ENCODE assay signal across 8 cellular contexts in genomic region chrX:103918584-103919335, GRCh38. TPM values are rescaled to one million over a fixed set of nuclear protein-coding genes. Genes with fewer than 3 reads are reported as not detected.
DNase-seq lines count a peak whose midpoint lies in the region; ATAC-seq and TF ChIP-seq lines count a peak whose summit lies in the region.

No MANE protein-coding gene starts in this region.

- H3K4me3 ChIP-seq in CD4-positive, alpha-beta memory T cell (ENCODE audit: low read length in 2 of 2) = peak overlapping the region; percentile 36 to 70
- peak overlapping the region; percentile 43 for H3K4me3 ChIP-seq in mononuclear cell (ENCODE audit: low read length)

- H3K4me1 Mint-ChIP-seq in CD4-positive, alpha-beta memory T cell = peaks cover 21 to 35% (median 30%) of the 10 kb centered on the region in 4 donors
- H3K4me1 Mint-ChIP-seq in endothelial cell (ENCODE audit: unreplicated experiment) = peaks cover 16% of the 10 kb centered on the region

- peak; percentile 55 to 73 (median 62) for DNase-seq in CD4-positive, alpha-beta memory T cell
- DNase-seq in NCI-H526 (lab: John Stamatoyannopoulos, UW) (peak; percentile 67 to 82), endothelial cell (ENCODE audit: low spot score) (peak; percentile 63)
- DNase-seq in activated CD8-positive, alpha-beta memory T cell treated with anti-CD3 and anti-CD28 coated beads for 48 hours (ENCODE audit: low read depth in 2 of 3, low spot score in 2 of 3) = peak; percentile 20 to 40 (median 23)
- peak; percentile 70 for DNase-seq in stimulated activated CD8-positive, alpha-beta memory T cell treated with anti-CD3 and anti-CD28 coated beads, Interleukin-4, amount 100 ng/mL, for 48 hours

- peak overlapping the region; percentile 88 to 97 (median 94) for H3K4me3 Mint-ChIP-seq in CD4-positive, alpha-beta memory T cell
- H3K4me3 Mint-ChIP-seq in endothelial cell (ENCODE audit: unreplicated experiment) = peak overlapping the region; percentile 94

- peak overlapping the region; percentile 86 to 96 (median 91) for H3K27ac Mint-ChIP-seq in CD4-positive, alpha-beta memory T cell
- peak overlapping the region; percentile 92 for H3K27ac Mint-ChIP-seq in endothelial cell (ENCODE audit: unreplicated experiment)

- ATAC-seq in GM19324 (IDR thresholded peaks at IDR 0.05; ENCODE audit: low FRiP score, unreplicated experiment) (peak; percentile 72), HG03432 (IDR thresholded peaks at IDR 0.05; ENCODE audit: unreplicated experiment) (peak; percentile 77)

- no peaks in the 10 kb centered on the region for H3K27me3 Mint-ChIP-seq in CD4-positive, alpha-beta memory T cell
- peaks cover 2% of the 10 kb centered on the region for H3K27me3 Mint-ChIP-seq in endothelial cell (ENCODE audit: unreplicated experiment)

- no peaks in the 10 kb centered on the region for H3K27me3 ChIP-seq in CD4-positive, alpha-beta memory T cell (ENCODE audit: insufficient read depth, low read length)
- no peaks in the 10 kb centered on the region for H3K27me3 ChIP-seq in mononuclear cell (ENCODE audit: insufficient read depth, low read length)

- intact Hi-C loops in CD4-positive, alpha-beta memory T cell (cut with micrococcal nuclease) = loop anchor here (1.0 to 5.0 kb wide), 5 partner anchors 23 to 238 kb away; partner anchors contain the start of genes MORF4L2 and ZCCHC18

- no peaks in the 10 kb centered on the region for H3K36me3 ChIP-seq in CD4-positive, alpha-beta memory T cell (ENCODE audit: insufficient read depth, low read length)

- H3K36me3 Mint-ChIP-seq in CD4-positive, alpha-beta memory T cell = peaks cover 0 to 10% of the 10 kb centered on the region in 2 donors
- peaks cover 6% of the 10 kb centered on the region for H3K36me3 Mint-ChIP-seq in endothelial cell (ENCODE audit: low read depth, unreplicated experiment)

- H3K9me3 ChIP-seq in CD4-positive, alpha-beta memory T cell (ENCODE audit: control insufficient read depth in 1 of 2, low read length in 2 of 2) = no peaks in the 10 kb centered on the region
- H3K9me3 ChIP-seq in mononuclear cell (ENCODE audit: low read depth, low read length) = no peaks in the 10 kb centered on the region

- TF ChIP-seq CTCF in endothelial cell (IDR thresholded peaks at IDR 0.05; ENCODE audit: unreplicated experiment) = no peak

- peaks cover 27% of the 10 kb centered on the region for H3K4me1 ChIP-seq in CD4-positive, alpha-beta memory T cell (ENCODE audit: insufficient read depth, low read length)
- peaks cover 11% of the 10 kb centered on the region for H3K4me1 ChIP-seq in mononuclear cell (ENCODE audit: insufficient read depth, low read length)

- CTCF ChIA-PET in CD4-positive, alpha-beta memory T cell (lab: Charles Lee; ENCODE audit: partially characterized antibody) = interaction anchor here (1.2 to 3.5 kb wide), 5 partner anchors 10 to 191 kb away, joined by 3 to 32 read pairs (median 5); no protein-coding TSS in a partner anchor

- POLR2A ChIA-PET in CD4-positive, alpha-beta memory T cell (lab: Charles Lee; ENCODE audit: partially characterized antibody) = interaction anchor here (1.0 to 2.5 kb wide), 6 partner anchors 13 to 247 kb away, joined by 3 to 14 read pairs (median 6); partner anchors contain the start of genes FAM199X, SLC25A53 and ZCCHC18

- peak overlapping the region; percentile 74 for H3K27ac ChIP-seq in CD4-positive, alpha-beta memory T cell (ENCODE audit: low read depth, low read length)

- no peaks in the 10 kb centered on the region for H3K9me3 Mint-ChIP-seq in CD4-positive, alpha-beta memory T cell
- H3K9me3 Mint-ChIP-seq in endothelial cell (ENCODE audit: unreplicated experiment) = no peaks in the 10 kb centered on the region

RNA-seq across cellular contexts. Expression of gene TMSB15B, which starts 43.7 kb away (rescaled TPM):
- total RNA-seq in CD4-positive, alpha-beta memory T cell = 1 to 10 TPM; 6.1 to 6.5 TPM
- 1 to 10 TPM; 4.5 to 6.4 TPM for polyA plus RNA-seq in CD4-positive, alpha-beta memory T cell
- total RNA-seq in endothelial cell (ENCODE audit: unreplicated experiment) (20.1 TPM), mononuclear cell (5.9 TPM)

Comparison
In these comparisons a context has a peak if more than half of its experiments do, and no peak if none do; other contexts are left out.
1. Peak in every context shown above with its lines: DNase-seq, ATAC-seq, H3K4me3 ChIP-seq and H3K27ac ChIP-seq.
2. DNase-seq: peak in every context shown above with its lines; median percentile 74 in NCI-H526; 70 in stimulated activated CD8-positive, alpha-beta memory T cell treated with anti-CD3 and anti-CD28 coated beads, Interleukin-4, amount 100 ng/mL, for 48 hours; 63 in endothelial cell; 62 in CD4-positive, alpha-beta memory T cell; 23 in activated CD8-positive, alpha-beta memory T cell treated with anti-CD3 and anti-CD28 coated beads for 48 hours.